1 cellular context compared by ENCODE assay signal in the genomic region with DNA sequence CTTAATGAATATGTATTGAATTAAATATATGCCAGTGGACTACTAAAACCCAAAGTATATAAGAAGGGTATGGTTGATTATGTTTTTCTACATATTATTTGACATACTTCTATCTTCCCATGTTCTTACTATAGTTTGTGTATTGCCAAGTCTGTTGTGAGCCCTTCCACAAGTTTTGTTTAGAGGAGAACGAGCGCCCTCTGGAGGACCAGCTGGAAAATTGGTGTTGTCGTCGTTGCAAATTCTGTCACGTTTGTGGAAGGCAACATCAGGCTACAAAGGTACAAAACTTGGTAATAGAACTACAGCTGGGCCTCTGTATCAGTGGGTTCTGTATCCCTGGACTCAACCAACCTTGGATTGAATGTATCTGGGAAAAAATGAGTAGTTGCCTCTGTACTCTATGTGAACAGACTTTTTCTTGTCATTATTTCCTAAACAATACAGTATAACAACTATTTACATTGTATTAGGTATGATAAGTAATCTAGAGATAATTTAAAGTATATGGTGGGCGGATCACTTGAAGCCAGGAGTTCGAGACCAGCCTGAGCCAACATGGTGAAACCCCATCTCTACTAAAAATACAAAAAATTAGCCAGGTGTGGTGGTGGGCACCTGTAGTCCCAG.
TF ChIP-seq lines count a peak whose summit lies in the region.

No MANE protein-coding gene starts in this region.

TF ChIP-seq in K562, 482 proteins besides CTCF, POLR2A, EP300 and RAD21 (continued from another document):
- 0 out of 2 replicates have a peak, but pooled peaks have one; percentile 66 for TF ChIP-seq ZZZ3 (IDR thresholded peaks at IDR 0.05)
- TF ChIP-seq, protein P1, sequence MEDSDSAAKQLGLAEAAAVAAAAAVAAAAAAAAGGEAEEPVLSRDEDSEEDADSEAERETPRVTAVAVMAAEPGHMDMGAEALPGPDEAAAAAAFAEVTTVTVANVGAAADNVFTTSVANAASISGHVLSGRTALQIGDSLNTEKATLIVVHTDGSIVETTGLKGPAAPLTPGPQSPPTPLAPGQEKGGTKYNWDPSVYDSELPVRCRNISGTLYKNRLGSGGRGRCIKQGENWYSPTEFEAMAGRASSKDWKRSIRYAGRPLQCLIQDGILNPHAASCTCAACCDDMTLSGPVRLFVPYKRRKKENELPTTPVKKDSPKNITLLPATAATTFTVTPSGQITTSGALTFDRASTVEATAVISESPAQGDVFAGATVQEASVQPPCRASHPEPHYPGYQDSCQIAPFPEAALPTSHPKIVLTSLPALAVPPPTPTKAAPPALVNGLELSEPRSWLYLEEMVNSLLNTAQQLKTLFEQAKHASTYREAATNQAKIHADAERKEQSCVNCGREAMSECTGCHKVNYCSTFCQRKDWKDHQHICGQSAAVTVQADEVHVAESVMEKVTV (CRISPR knock-in tag; IDR thresholded peaks at IDR 0.05): peak; percentile 65
- TF ChIP-seq RAD51 (IDR thresholded peaks at IDR 0.05; ENCODE audit: borderline replicate concordance, low read depth): no peak
- TF ChIP-seq SP2 (IDR thresholded peaks at IDR 0.05; ENCODE audit: extremely low read depth, low read depth, low read length, poor library complexity, severe bottlenecking): no peak
- TF ChIP-seq, protein P2, sequence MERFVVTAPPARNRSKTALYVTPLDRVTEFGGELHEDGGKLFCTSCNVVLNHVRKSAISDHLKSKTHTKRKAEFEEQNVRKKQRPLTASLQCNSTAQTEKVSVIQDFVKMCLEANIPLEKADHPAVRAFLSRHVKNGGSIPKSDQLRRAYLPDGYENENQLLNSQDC (CRISPR knock-in tag; IDR thresholded peaks at IDR 0.05): no peak
- TF ChIP-seq, protein P3, sequence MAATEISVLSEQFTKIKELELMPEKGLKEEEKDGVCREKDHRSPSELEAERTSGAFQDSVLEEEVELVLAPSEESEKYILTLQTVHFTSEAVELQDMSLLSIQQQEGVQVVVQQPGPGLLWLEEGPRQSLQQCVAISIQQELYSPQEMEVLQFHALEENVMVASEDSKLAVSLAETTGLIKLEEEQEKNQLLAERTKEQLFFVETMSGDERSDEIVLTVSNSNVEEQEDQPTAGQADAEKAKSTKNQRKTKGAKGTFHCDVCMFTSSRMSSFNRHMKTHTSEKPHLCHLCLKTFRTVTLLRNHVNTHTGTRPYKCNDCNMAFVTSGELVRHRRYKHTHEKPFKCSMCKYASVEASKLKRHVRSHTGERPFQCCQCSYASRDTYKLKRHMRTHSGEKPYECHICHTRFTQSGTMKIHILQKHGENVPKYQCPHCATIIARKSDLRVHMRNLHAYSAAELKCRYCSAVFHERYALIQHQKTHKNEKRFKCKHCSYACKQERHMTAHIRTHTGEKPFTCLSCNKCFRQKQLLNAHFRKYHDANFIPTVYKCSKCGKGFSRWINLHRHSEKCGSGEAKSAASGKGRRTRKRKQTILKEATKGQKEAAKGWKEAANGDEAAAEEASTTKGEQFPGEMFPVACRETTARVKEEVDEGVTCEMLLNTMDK (IDR thresholded peaks at IDR 0.05; ENCODE audit: borderline replicate concordance, insufficient read depth, low read depth, low read length, poor library complexity, severe bottlenecking): peak; percentile 31
- peak; percentile 85 for TF ChIP-seq SMC3 (conservative IDR thresholded peaks at IDR 0.05; ENCODE audit: insufficient read depth, low read depth, low read length)
